ENCODE assay signal across 8 cellular contexts in genomic region chr14:103057372-103058208, GRCh38. TPM values are rescaled to one million over a fixed set of nuclear protein-coding genes. Genes with fewer than 3 reads are reported as not detected.
DNase-seq lines count a peak whose midpoint lies in the region; ATAC-seq and TF ChIP-seq lines count a peak whose summit lies in the region.

A gene with protein sequence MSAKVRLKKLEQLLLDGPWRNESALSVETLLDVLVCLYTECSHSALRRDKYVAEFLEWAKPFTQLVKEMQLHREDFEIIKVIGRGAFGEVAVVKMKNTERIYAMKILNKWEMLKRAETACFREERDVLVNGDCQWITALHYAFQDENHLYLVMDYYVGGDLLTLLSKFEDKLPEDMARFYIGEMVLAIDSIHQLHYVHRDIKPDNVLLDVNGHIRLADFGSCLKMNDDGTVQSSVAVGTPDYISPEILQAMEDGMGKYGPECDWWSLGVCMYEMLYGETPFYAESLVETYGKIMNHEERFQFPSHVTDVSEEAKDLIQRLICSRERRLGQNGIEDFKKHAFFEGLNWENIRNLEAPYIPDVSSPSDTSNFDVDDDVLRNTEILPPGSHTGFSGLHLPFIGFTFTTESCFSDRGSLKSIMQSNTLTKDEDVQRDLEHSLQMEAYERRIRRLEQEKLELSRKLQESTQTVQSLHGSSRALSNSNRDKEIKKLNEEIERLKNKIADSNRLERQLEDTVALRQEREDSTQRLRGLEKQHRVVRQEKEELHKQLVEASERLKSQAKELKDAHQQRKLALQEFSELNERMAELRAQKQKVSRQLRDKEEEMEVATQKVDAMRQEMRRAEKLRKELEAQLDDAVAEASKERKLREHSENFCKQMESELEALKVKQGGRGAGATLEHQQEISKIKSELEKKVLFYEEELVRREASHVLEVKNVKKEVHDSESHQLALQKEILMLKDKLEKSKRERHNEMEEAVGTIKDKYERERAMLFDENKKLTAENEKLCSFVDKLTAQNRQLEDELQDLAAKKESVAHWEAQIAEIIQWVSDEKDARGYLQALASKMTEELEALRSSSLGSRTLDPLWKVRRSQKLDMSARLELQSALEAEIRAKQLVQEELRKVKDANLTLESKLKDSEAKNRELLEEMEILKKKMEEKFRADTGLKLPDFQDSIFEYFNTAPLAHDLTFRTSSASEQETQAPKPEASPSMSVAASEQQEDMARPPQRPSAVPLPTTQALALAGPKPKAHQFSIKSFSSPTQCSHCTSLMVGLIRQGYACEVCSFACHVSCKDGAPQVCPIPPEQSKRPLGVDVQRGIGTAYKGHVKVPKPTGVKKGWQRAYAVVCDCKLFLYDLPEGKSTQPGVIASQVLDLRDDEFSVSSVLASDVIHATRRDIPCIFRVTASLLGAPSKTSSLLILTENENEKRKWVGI (N-terminal part only) (minus strand): TSS chr14:103057549. CDS start chr14:103057173, 376 bp downstream.

- DNase-seq in BE2C, result peak; percentile 95
- DNase-seq in NCI-H774 (lab: John Stamatoyannopoulos, UW), result peak; percentile 92
- peak; percentile 68 for DNase-seq in activated T-cell treated with anti-CD3 and anti-CD28 coated beads for 48 hours (ENCODE audit: low read depth)
- peak; percentile 94 for DNase-seq in epithelial cell of esophagus (ENCODE audit: low read depth)
- DNase-seq in mesothelial cell of epicardium (ENCODE audit: low spot score in 2 of 2, unreplicated experiment in 2 of 2), result peak; percentile 88
- peak; percentile 25 to 63 for DNase-seq in stimulated activated CD8-positive, alpha-beta memory T cell treated with anti-CD3 and anti-CD28 coated beads, Interleukin-15, amount 100 ng/mL, for 48 hours (ENCODE audit: low read depth in 2 of 2)

- H3K27ac Mint-ChIP-seq in mesothelial cell of epicardium, result peak within 1 kb of the TSS; percentile 90

- TF ChIP-seq CTCF in BE2C (IDR thresholded peaks at IDR 0.05; ENCODE audit: low read depth, low read length), result no peak
- no peak for TF ChIP-seq CTCF in epithelial cell of esophagus (IDR thresholded peaks at IDR 0.05; ENCODE audit: insufficient read depth, low read depth, low read length, missing control alignments)
- TF ChIP-seq CTCF in mesothelial cell of epicardium (IDR thresholded peaks at IDR 0.05; ENCODE audit: unreplicated experiment), result no peak

- H3K4me3 Mint-ChIP-seq in mesothelial cell of epicardium, result peak within 1 kb of the TSS; percentile 84

- no peaks in the 10 kb centered on the region for H3K36me3 Mint-ChIP-seq in mesothelial cell of epicardium

- no peaks in the 10 kb centered on the region; the same call in 1 of the 2 replicates for H3K9me3 ChIP-seq in BE2C

- H3K9me3 Mint-ChIP-seq in mesothelial cell of epicardium, result no peaks in the 10 kb centered on the region

- ATAC-seq in GM19351 (IDR thresholded peaks at IDR 0.05; ENCODE audit: unreplicated experiment), result peak; percentile 83
- ATAC-seq in HG03460 (IDR thresholded peaks at IDR 0.05; ENCODE audit: unreplicated experiment), result peak; percentile 72

- no peaks in the 10 kb centered on the region; the same call in 1 of the 2 replicates for H3K4me1 ChIP-seq in BE2C

- H3K36me3 ChIP-seq in BE2C, result no peaks in the 10 kb centered on the region; the same call in 1 of the 2 replicates

- H3K4me1 Mint-ChIP-seq in mesothelial cell of epicardium, result peaks cover 35% of the 10 kb centered on the region

- H3K4me3 ChIP-seq in BE2C (ENCODE audit: low read depth, low read length) (peak within 1 kb of the TSS; percentile 80), epithelial cell of esophagus (ENCODE audit: low read length) (peak within 1 kb of the TSS; percentile 74)

- H3K27me3 ChIP-seq in BE2C, result no peaks in the 10 kb centered on the region

- H3K27me3 Mint-ChIP-seq in mesothelial cell of epicardium (ENCODE audit: low read depth), result no peaks in the 10 kb centered on the region

RNA-seq across cellular contexts. Expression of the gene that starts here (rescaled TPM):
- polyA plus RNA-seq in BE2C (2012; ENCODE audit: insufficient read depth, insufficient read length, low read depth), result 142 TPM
- total RNA-seq in mesothelial cell of epicardium, result 92.9 to 103 TPM (median 99.4 TPM) in 3 replicates

Comparison
In these comparisons a context has a peak if more than half of its experiments do, and no peak if none do; other contexts are left out.
1. Peak in every context shown above with its lines: DNase-seq, ATAC-seq and H3K4me3 ChIP-seq.
2. DNase-seq: peak in every context shown above with its lines; median percentile 95 in BE2C; 94 in epithelial cell of esophagus; 92 in NCI-H774; 88 in mesothelial cell of epicardium; 68 in activated T-cell treated with anti-CD3 and anti-CD28 coated beads for 48 hours; 44 in stimulated activated CD8-positive, alpha-beta memory T cell treated with anti-CD3 and anti-CD28 coated beads, Interleukin-15, amount 100 ng/mL, for 48 hours.